ENCODE assay signal across 34 cellular contexts in the genomic region with DNA sequence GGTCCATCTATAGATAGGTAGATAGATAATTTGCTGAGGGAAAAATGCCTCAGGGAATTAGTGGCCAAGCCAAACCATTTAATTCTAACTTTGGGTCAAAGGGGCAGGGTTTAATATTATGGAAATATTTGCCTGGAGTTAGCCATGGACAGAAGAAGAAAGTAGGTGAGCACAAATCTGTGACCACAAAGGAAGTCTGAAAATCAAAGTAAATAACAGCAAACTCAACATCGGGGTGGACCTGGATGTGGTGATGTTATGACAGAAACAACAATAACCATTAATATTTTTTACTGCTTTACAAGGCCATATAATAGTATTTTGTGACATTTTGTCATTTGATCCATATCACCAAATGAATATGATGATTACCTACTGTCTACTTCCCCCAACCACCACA.
"Had no signal": no experiment of that assay in that cellular context is flagged by ENCODE, and none has a peak within 500 bp of the region (broad histone marks: within the 10 kb centered on the region; RNA-seq: fewer than 3 reads in every experiment).

No MANE protein-coding gene starts in this region.

- H3K9ac ChIP-seq: KMS-11 had no signal

- DNase-seq: Karpas-422, MG63, MM.1S, MV-4-11, NCI-H1048, NCI-H1092, NCI-H1092 treated with DMSO at 0.1 percent for 48 hours, NCI-H1105, NCI-H1105 treated with DMSO at 0.1 percent for 48 hours, NCI-H1417, NCI-H1417 treated with DMSO at 0.1 percent for 48 hours, NCI-H1436, NCI-H1436 treated with DMSO at 0.1 percent for 48 hours, NCI-H146, NCI-H1694, NCI-H1694 treated with DMSO at 0.1 percent for 48 hours, NCI-H187, NCI-H187 treated with DMSO at 0.1 percent for 48 hours, NCI-H1930, NCI-H2029, NCI-H2029 treated with DMSO at 0.1 percent for 48 hours, NCI-H2081, NCI-H2081 treated with DMSO at 0.1 percent for 48 hours, NCI-H2107, NCI-H2171, NCI-H2171 treated with DMSO at 0.1 percent for 48 hours, NCI-H2227 treated with DMSO at 0.1 percent for 48 hours, NCI-H226, NCI-H345, NCI-H446, NCI-H446 treated with DMSO at 0.1 percent for 48 hours, NCI-H510A, NCI-H510A treated with DMSO at 0.1 percent for 48 hours had no signal

- H3K36me3 ChIP-seq: MG63 had no signal

- H3K4me3 ChIP-seq: MG63 had no signal

- H3K27ac ChIP-seq: KMS-11 had no signal

- H3K27me3 ChIP-seq: MG63 had no signal

- H3K4me2 ChIP-seq: KMS-11 had no signal

- H3K9me3 ChIP-seq: MG63 had no signal
